Comparison of ENCODE assay signal across 10 cellular contexts in genomic region chr9:69946800-69947437, GRCh38.
DNase-seq lines count a peak whose midpoint lies in the region; ATAC-seq and TF ChIP-seq lines count a peak whose summit lies in the region.
"Had no signal": no experiment of that assay in that cellular context is flagged by ENCODE, and none has a peak within 500 bp of the region (broad histone marks: within the 10 kb centered on the region; RNA-seq: fewer than 3 reads in every experiment).

No MANE protein-coding gene starts in this region.

- TF ChIP-seq POLR2A in breast epithelium (IDR thresholded peaks at IDR 0.05), result no peak

- H3K4me3 ChIP-seq in breast epithelium, result no peak overlapping the region
- no peak overlapping the region for H3K4me3 ChIP-seq in hepatocyte
- H3K4me3 ChIP-seq in subcutaneous abdominal adipose tissue (ENCODE audit: low read depth in 1 of 5, low read length in 5 of 5), result no peak overlapping the region

- no peaks in the 10 kb centered on the region for H3K79me2 ChIP-seq in hepatocyte

- TSS peak; percentile 96 for BruUV-seq in MCF 10A (replicated peaks; lab: Mats Ljungman, UMichigan)

- no peak overlapping the region for H3K27ac ChIP-seq in breast epithelium
- peak overlapping the region; percentile 74 for H3K27ac ChIP-seq in hepatocyte
- H3K27ac ChIP-seq in subcutaneous abdominal adipose tissue (ENCODE audit: low read depth, low read length), result peak overlapping the region; percentile 17

- H3K36me3 ChIP-seq in breast epithelium (no peaks in the 10 kb centered on the region), hepatocyte (replicated peaks; ENCODE audit: insufficient read depth, low read depth) (no peaks in the 10 kb centered on the region), subcutaneous abdominal adipose tissue (ENCODE audit: control insufficient read depth in 5 of 5, insufficient read depth in 5 of 5, low read length in 5 of 5) (no peaks in the 10 kb centered on the region)

- H3K36me3 Mint-ChIP-seq in MCF 10A (ENCODE audit: insufficient read depth, unreplicated experiment), result no peaks in the 10 kb centered on the region

- no peaks in the 10 kb centered on the region for H4K20me1 ChIP-seq in hepatocyte (ENCODE audit: insufficient read depth, poor library complexity, severe bottlenecking)

- H3K9me3 Mint-ChIP-seq in MCF 10A (ENCODE audit: unreplicated experiment), result no peaks in the 10 kb centered on the region

- no peak overlapping the region for H3K4me2 ChIP-seq in hepatocyte

- H3K9me3 ChIP-seq in breast epithelium (no peaks in the 10 kb centered on the region), hepatocyte (ENCODE audit: low read depth) (no peaks in the 10 kb centered on the region), subcutaneous abdominal adipose tissue (ENCODE audit: control insufficient read depth in 5 of 5, low read length in 5 of 5) (no peaks in the 10 kb centered on the region)

- no peaks in the 10 kb centered on the region for H3K9me2 ChIP-seq in hepatocyte (replicated peaks; ENCODE audit: insufficient read depth)

- no peaks in the 10 kb centered on the region for H3K4me1 ChIP-seq in breast epithelium
- peaks cover 12% of the 10 kb centered on the region for H3K4me1 ChIP-seq in hepatocyte (ENCODE audit: insufficient read depth)
- H3K4me1 ChIP-seq in subcutaneous abdominal adipose tissue (ENCODE audit: control insufficient read depth in 5 of 5, insufficient read depth in 5 of 5, low read length in 5 of 5), result peaks cover 0 to 13% (median 4%) of the 10 kb centered on the region in 5 donors

- CTCF ChIA-PET in MCF 10A (lab: Yijun Ruan, JAX), result interaction anchor here (0.6 to 1.9 kb wide), 3 partner anchors 27 to 167 kb away, joined by 3 to 7 read pairs (median 3); no protein-coding TSS in a partner anchor

- 32% methylated on average over 1 of the region's 1 CpG for WGBS in hepatocyte (ENCODE audit: low lambda C conversion rate, missing lambda C conversion rate)

- peaks cover 21% of the 10 kb centered on the region for H3K4me1 Mint-ChIP-seq in MCF 10A (ENCODE audit: insufficient read depth, unreplicated experiment)

- no peak for ATAC-seq in GM21390 (IDR thresholded peaks at IDR 0.05; ENCODE audit: unreplicated experiment)
- ATAC-seq: stimulated activated naive CD8-positive, alpha-beta T cell treated with anti-CD3 and anti-CD28 coated beads, Interleukin-15, Interleukin-2, amounts not matched to agents 100 U/mL and 50 U/mL, for 24 hours had no signal

- no peak overlapping the region for H3K4me3 Mint-ChIP-seq in MCF 10A (ENCODE audit: unreplicated experiment)

- H3K27me3 Mint-ChIP-seq in MCF 10A (ENCODE audit: insufficient read depth, unreplicated experiment), result no peaks in the 10 kb centered on the region

- TF ChIP-seq CTCF in MCF 10A (IDR thresholded peaks at IDR 0.05; ENCODE audit: unreplicated experiment) (no peak), breast epithelium (IDR thresholded peaks at IDR 0.05) (no peak), hepatocyte (IDR thresholded peaks at IDR 0.05; ENCODE audit: poor library complexity) (no peak)

- H3K9ac ChIP-seq in subcutaneous abdominal adipose tissue (ENCODE audit: low read length in 5 of 5), result no peak overlapping the region

- H2AFZ ChIP-seq in hepatocyte, result no peak overlapping the region

- POLR2A ChIA-PET in MCF 10A (lab: Yijun Ruan, JAX), result interaction anchor here (0.9 kb wide), 1 partner anchor 19 kb away, joined by 4 read pairs; no protein-coding TSS in a partner anchor

- H3K27ac Mint-ChIP-seq in MCF 10A (ENCODE audit: low read depth, unreplicated experiment), result peak overlapping the region; percentile 85

- no peaks in the 10 kb centered on the region for H3K27me3 ChIP-seq in breast epithelium
- H3K27me3 ChIP-seq in hepatocyte, result no peaks in the 10 kb centered on the region
- H3K27me3 ChIP-seq in subcutaneous abdominal adipose tissue (ENCODE audit: control insufficient read depth in 5 of 5, insufficient read depth in 4 of 5, low read length in 5 of 5), result peaks cover 0 to 3% (median 0%) of the 10 kb centered on the region in 5 donors

- DNase-seq in MCF 10A (ENCODE audit: unreplicated experiment) (peak; percentile 84), breast epithelium (ENCODE audit: low spot score in 2 of 2) (no peak), amniotic epithelial cell (ENCODE audit: low read depth) (peak; percentile 86), hepatocyte (ENCODE audit: low spot score) (peak; percentile 30), activated gamma-delta T cell (lab: John Stamatoyannopoulos, UW) (no peak)
- no peak for DNase-seq in activated effector memory CD4-positive, alpha-beta T cell treated with anti-CD3 and anti-CD28 coated beads, Interleukin-2, amount 50 U/mL, for 16 hours
- DNase-seq: activated T-cell treated with anti-CD3 and anti-CD28 coated beads, Interleukin-2, amount 50 U/mL, for 1 hour; stimulated activated naive CD8-positive, alpha-beta T cell treated with anti-CD3 and anti-CD28 coated beads, Interleukin-15, Interleukin-2, amounts not matched to agents 100 U/mL and 50 U/mL, for 24 hours had no signal

- intact Hi-C loops in MCF 10A (cut with micrococcal nuclease) (loop anchor here (1.0 kb wide), 1 partner anchor 311 kb away; the partner anchor contains the start of gene SMC5), breast epithelium (cut with DNase I; ENCODE audit: low total_unique reads) (no loop called here)

Comparison
In these comparisons a context has a peak if more than half of its experiments do, and no peak if none do; other contexts are left out.
1. DNase-seq: peak in MCF 10A (single experiment), amniotic epithelial cell (single experiment) and hepatocyte (single experiment); none in breast epithelium (0 of 2), activated gamma-delta T cell (single experiment) and activated effector memory CD4-positive, alpha-beta T cell treated with anti-CD3 and anti-CD28 coated beads, Interleukin-2, amount 50 U/mL, for 16 hours (single experiment).
2. H3K27ac ChIP-seq: peak in hepatocyte (single experiment) and subcutaneous abdominal adipose tissue (single experiment); none in breast epithelium (0 of 2).